Comparison of ENCODE assay signal across 9 cellular contexts in the genomic region with DNA sequence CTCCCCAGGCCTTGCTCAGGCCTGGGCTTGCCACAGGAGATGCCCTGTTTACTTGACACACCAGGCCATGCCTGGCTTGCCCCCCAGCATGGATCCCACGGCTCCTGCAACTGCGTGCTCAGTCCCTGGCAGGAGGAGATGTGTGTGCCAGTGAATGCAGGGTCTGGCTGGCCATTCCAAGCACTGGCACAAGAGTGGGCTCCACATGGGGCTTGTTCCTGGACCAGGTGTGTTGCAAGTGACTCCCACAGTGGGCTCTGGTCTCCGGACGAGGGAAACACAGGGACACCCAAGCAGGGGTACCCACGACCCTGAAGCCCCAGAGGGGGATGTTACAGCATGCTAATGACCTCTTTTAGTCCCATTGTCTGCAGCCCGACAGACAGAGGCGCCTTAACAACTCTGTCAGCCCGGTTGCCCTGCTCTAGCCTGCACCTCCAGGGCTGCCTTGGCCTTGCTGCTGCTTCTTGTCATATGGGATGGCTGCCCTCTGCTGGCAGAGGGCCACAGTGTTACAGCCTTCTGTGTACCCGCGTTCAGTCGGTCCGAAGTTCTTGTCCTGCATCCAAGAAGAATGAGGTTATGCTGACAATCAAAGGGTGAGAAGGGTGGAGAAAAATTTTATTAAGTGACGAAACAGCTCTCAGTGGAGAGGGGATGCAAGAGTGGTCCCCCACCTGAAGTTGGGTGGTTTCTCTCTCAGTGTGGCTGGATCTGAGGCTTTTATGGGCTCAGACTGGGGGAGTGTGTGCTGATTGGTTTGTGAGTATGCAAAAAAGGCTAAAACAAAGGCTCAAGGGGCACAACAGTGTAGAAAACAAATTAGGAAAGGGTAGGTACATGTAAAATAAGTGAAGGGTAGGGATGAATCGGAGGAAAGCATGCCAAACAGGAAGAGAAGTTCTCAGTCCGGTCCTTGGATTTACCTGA.
DNase-seq lines count a peak whose midpoint lies in the region; ATAC-seq, FAIRE-seq and TF ChIP-seq lines count a peak whose summit lies in the region.
"Had no signal": no experiment of that assay in that cellular context is flagged by ENCODE, and none has a peak within 500 bp of the region (broad histone marks: within the 10 kb centered on the region; RNA-seq: fewer than 3 reads in every experiment).

No MANE protein-coding gene starts in this region.

- intact Hi-C loops in kidney (cut with DNase I) = no loop called here

- H3K36me3 Mint-ChIP-seq in astrocyte (ENCODE audit: low read depth, unreplicated experiment) = peaks cover 4% of the 10 kb centered on the region

- TF ChIP-seq CTCF in BE2C (IDR thresholded peaks at IDR 0.05; ENCODE audit: low read depth, low read length) (peak; percentile 79), GM20000 (IDR thresholded peaks at IDR 0.05; ENCODE audit: extremely low read depth, missing control alignments) (peak; percentile 39), astrocyte (IDR thresholded peaks at IDR 0.05; ENCODE audit: insufficient read depth, low read depth, low read length) (peak; percentile 9), kidney (IDR thresholded peaks at IDR 0.05; ENCODE audit: borderline replicate concordance, extremely low read depth, insufficient read depth) (peak; percentile 46)

- H3K9me3 ChIP-seq in BE2C (no peaks in the 10 kb centered on the region), SJSA1 (replicated peaks) (no peaks in the 10 kb centered on the region), astrocyte (ENCODE audit: insufficient read depth, low read depth, low read length) (no peaks in the 10 kb centered on the region), kidney (ENCODE audit: control insufficient read depth in 1 of 2, low read length in 2 of 2) (no peaks in the 10 kb centered on the region)
- H3K9me3 ChIP-seq: neutrophil had no signal

- H3K27me3 Mint-ChIP-seq in astrocyte (ENCODE audit: low read depth, unreplicated experiment) = no peaks in the 10 kb centered on the region

- DNase-seq in BE2C (peak; percentile 78), GM20000 (ENCODE audit: low spot score) (no peak), SJSA1 (ENCODE audit: low read depth in 1 of 2, low spot score in 2 of 2) (peak; percentile 22 to 52), astrocyte (ENCODE audit: low read depth) (no peak), kidney (peak; percentile 61), NCI-H2196 treated with DMSO at 0.1 percent for 48 hours (lab: John Stamatoyannopoulos, UW; ENCODE audit: unreplicated experiment) (no peak)
- DNase-seq in stimulated activated CD8-positive, alpha-beta memory T cell treated with anti-CD3 and anti-CD28 coated beads, Interleukin-7, amount 100 ng/mL, for 48 hours (ENCODE audit: extremely low read depth in 1 of 2, low read depth in 1 of 2) = peak; percentile 5 to 7

- H3K79me2 ChIP-seq in astrocyte (ENCODE audit: insufficient read depth, low read length) = no peaks in the 10 kb centered on the region

- H3K9ac ChIP-seq in astrocyte (ENCODE audit: low read length) = no peak overlapping the region
- no peak overlapping the region for H3K9ac ChIP-seq in kidney (ENCODE audit: low read length in 2 of 2)

- H3K27me3 ChIP-seq in BE2C (no peaks in the 10 kb centered on the region), SJSA1 (replicated peaks) (no peaks in the 10 kb centered on the region), astrocyte (ENCODE audit: insufficient read depth, low read length) (no peaks in the 10 kb centered on the region)
- H3K27me3 ChIP-seq: neutrophil had no signal

- H3K27ac Mint-ChIP-seq in astrocyte (ENCODE audit: unreplicated experiment) = no peak overlapping the region

- ATAC-seq in HG03280 (IDR thresholded peaks at IDR 0.05; ENCODE audit: unreplicated experiment) = no peak

- H4K20me1 ChIP-seq in astrocyte (ENCODE audit: insufficient read depth, low read length) = no peaks in the 10 kb centered on the region

- no peaks in the 10 kb centered on the region for H3K4me1 ChIP-seq in BE2C
- no peaks in the 10 kb centered on the region for H3K4me1 ChIP-seq in SJSA1 (replicated peaks)
- no peaks in the 10 kb centered on the region for H3K4me1 ChIP-seq in astrocyte (ENCODE audit: insufficient read depth, low read length)
- H3K4me1 ChIP-seq in kidney (ENCODE audit: control insufficient read depth in 1 of 2, insufficient read depth in 1 of 2, low read depth in 1 of 2, low read length in 2 of 2) = no peaks in the 10 kb centered on the region

- no peaks in the 10 kb centered on the region for H3K9me3 Mint-ChIP-seq in astrocyte (ENCODE audit: unreplicated experiment)

- H3K4me1 Mint-ChIP-seq in astrocyte (ENCODE audit: low read depth, unreplicated experiment) = no peaks in the 10 kb centered on the region

- H2AFZ ChIP-seq in astrocyte (ENCODE audit: low read depth, low read length) = no peak overlapping the region

- peak overlapping the region; percentile 57 for H3K4me3 Mint-ChIP-seq in astrocyte (ENCODE audit: unreplicated experiment)

- H3K4me2 ChIP-seq in astrocyte (ENCODE audit: low read length) = no peak overlapping the region

- H3K4me3 ChIP-seq in BE2C (ENCODE audit: low read depth, low read length) (no peak overlapping the region), SJSA1 (no peak overlapping the region), astrocyte (ENCODE audit: insufficient read depth, low read depth, low read length) (no peak overlapping the region), kidney (ENCODE audit: low read length in 2 of 2) (no peak overlapping the region)

- FAIRE-seq in astrocyte (lab: Jason Lieb, UNC) (no peak), kidney (lab: Jason Lieb, UNC) (no peak)

- H3K36me3 ChIP-seq in BE2C (no peaks in the 10 kb centered on the region), SJSA1 (no peaks in the 10 kb centered on the region), astrocyte (ENCODE audit: insufficient read depth, low read length) (no peaks in the 10 kb centered on the region), kidney (ENCODE audit: control insufficient read depth in 1 of 2, insufficient read depth in 2 of 2, low read length in 2 of 2) (no peaks in the 10 kb centered on the region)
- H3K36me3 ChIP-seq: neutrophil had no signal

- no peak overlapping the region for H3K27ac ChIP-seq in SJSA1
- no peak overlapping the region for H3K27ac ChIP-seq in astrocyte (ENCODE audit: low read depth, low read length)
- H3K27ac ChIP-seq in kidney (ENCODE audit: low read depth in 2 of 2, low read length in 2 of 2) = no peak overlapping the region
- H3K27ac ChIP-seq: neutrophil had no signal

Comparison
In these comparisons a context has a peak if more than half of its experiments do, and no peak if none do; other contexts are left out.
1. DNase-seq: peak in BE2C (single experiment), SJSA1 (2 of 2), kidney (single experiment) and stimulated activated CD8-positive, alpha-beta memory T cell treated with anti-CD3 and anti-CD28 coated beads, Interleukin-7, amount 100 ng/mL, for 48 hours (2 of 2); none in GM20000 (single experiment), astrocyte (single experiment) and NCI-H2196 treated with DMSO at 0.1 percent for 48 hours (single experiment).
2. CTCF ChIP-seq: peak in every context shown above with its lines; median percentile 79 in BE2C; 46 in kidney; 39 in GM20000; 9 in astrocyte.